In genomic region chrX:40729923-40730584, GRCh38 we compare ENCODE assay signal across 1 cellular context.
TF ChIP-seq lines count a peak whose summit lies in the region.

No MANE protein-coding gene starts in this region.

TF ChIP-seq in H1, 55 proteins besides CTCF, POLR2A, EP300 and RAD21:
- TF ChIP-seq NANOG (IDR thresholded peaks at IDR 0.05; ENCODE audit: insufficient read depth, low read depth, low read length, poor library complexity, severe bottlenecking) (no peak), CREB1 (IDR thresholded peaks at IDR 0.05) (no peak), TAF7 (optimal IDR thresholded peaks at IDR 0.05; ENCODE audit: borderline replicate concordance, low read depth, low read length) (no peak), PHF8 (conservative IDR thresholded peaks at IDR 0.05; ENCODE audit: low read depth, low read length) (no peak), RXRA (IDR thresholded peaks at IDR 0.05; ENCODE audit: insufficient read depth, low read depth, low read length) (no peak), RBBP5 (IDR thresholded peaks at IDR 0.05; ENCODE audit: borderline replicate concordance, low read depth, low read length) (no peak), SP4 (IDR thresholded peaks at IDR 0.05; ENCODE audit: low read length) (no peak), CEBPB (IDR thresholded peaks at IDR 0.05; ENCODE audit: low read depth, low read length) (no peak), EZH2 (IDR thresholded peaks at IDR 0.05; ENCODE audit: low read depth, low read length, severe bottlenecking) (no peak)
